Comparison of ENCODE assay signal across 13 cellular contexts in genomic region chr7:2109251-2109935, GRCh38.
DNase-seq lines count a peak whose midpoint lies in the region; ATAC-seq and TF ChIP-seq lines count a peak whose summit lies in the region.
"Had no signal": no experiment of that assay in that cellular context is flagged by ENCODE, and none has a peak within 500 bp of the region (broad histone marks: within the 10 kb centered on the region; RNA-seq: fewer than 3 reads in every experiment).

No MANE protein-coding gene starts in this region.

- peak overlapping the region; percentile 89 for H3K27ac ChIP-seq in ACC112 (ENCODE audit: low read depth, low read length)

- H3K27me3 ChIP-seq in ACC112 (ENCODE audit: insufficient read depth, low read length): no peaks in the 10 kb centered on the region
- H3K27me3 ChIP-seq: stomach had no signal

- peaks cover 18% of the 10 kb centered on the region for H3K36me3 Mint-ChIP-seq in HFFc6 (ENCODE audit: low read depth)
- H3K36me3 Mint-ChIP-seq in activated B cell treated with CpG ODN at 0.5 μM for 24 hours (ENCODE audit: low read depth): peaks cover 4% of the 10 kb centered on the region

- no peak overlapping the region for H2AFZ ChIP-seq in ACC112 (ENCODE audit: low read length, unreplicated experiment)

- peak overlapping the region; percentile 98 for H3K27ac Mint-ChIP-seq in HFFc6
- H3K27ac Mint-ChIP-seq in activated B cell treated with CpG ODN at 0.5 μM for 24 hours: peak overlapping the region; percentile 76

- peaks cover 8% of the 10 kb centered on the region for H3K79me2 ChIP-seq in ACC112 (ENCODE audit: control insufficient read depth, insufficient read depth, low read length, unreplicated experiment)

- H3K36me3 ChIP-seq in ACC112 (ENCODE audit: insufficient read depth, low read length): no peaks in the 10 kb centered on the region

- intact Hi-C loops in activated B cell treated with CpG ODN at 0.5 μM for 24 hours (cut with micrococcal nuclease): no loop called here
- intact Hi-C loops in posterior vena cava (cut with DNase I): no loop called here

- ATAC-seq in activated B cell treated with CpG ODN at 0.5 μM for 24 hours (ENCODE audit: low read depth) (no peak), GM19324 (IDR thresholded peaks at IDR 0.05; ENCODE audit: low FRiP score, unreplicated experiment) (no peak)

- TF ChIP-seq CTCF in HFFc6 (IDR thresholded peaks at IDR 0.05): no peak
- no peak for TF ChIP-seq CTCF in activated B cell treated with CpG ODN at 0.5 μM for 24 hours (IDR thresholded peaks at IDR 0.05)

- DNase-seq in HFFc6 (no peak), activated B cell treated with CpG ODN at 0.5 μM for 24 hours (no peak), medulla oblongata (ENCODE audit: extremely low spot score) (peak; percentile 27), posterior vena cava (ENCODE audit: low spot score) (no peak), NCI-H774 (lab: John Stamatoyannopoulos, UW) (no peak)
- no peak for DNase-seq in stimulated activated CD4-positive, alpha-beta T cell treated with anti-CD3 and anti-CD28 coated beads, Interleukin-4, amount 100 ng/mL, for 24 hours
- DNase-seq: activated effector memory CD4-positive, alpha-beta T cell treated with Interleukin-2 at 50 U/mL for 16 hours; NCI-H146; stomach had no signal

- peak overlapping the region; percentile 35; the same call in 1 of the 2 replicates for H3K4me3 ChIP-seq in ACC112 (ENCODE audit: low read depth, low read length)
- H3K4me3 ChIP-seq: lung, stomach had no signal

- H3K9me3 Mint-ChIP-seq in HFFc6 (no peaks in the 10 kb centered on the region), activated B cell treated with CpG ODN at 0.5 μM for 24 hours (no peaks in the 10 kb centered on the region)
- H3K9me3 Mint-ChIP-seq: activated CD4-positive, alpha-beta T cell treated with anti-CD3 and anti-CD28 coated beads, Interleukin-2, amount 10 ng/mL, durations not matched to agents 24 days and 14 days had no signal

- POLR2A ChIA-PET in activated B cell treated with CpG ODN at 0.5 μM for 24 hours (lab: Charles Lee): interaction anchor here (1.0 kb wide), 1 partner anchor 539 kb away, joined by 4 read pairs; no protein-coding TSS in a partner anchor

- CTCF ChIA-PET in activated B cell treated with CpG ODN at 0.5 μM for 24 hours (lab: Charles Lee): no interaction called here

- H3K27me3 Mint-ChIP-seq in HFFc6 (ENCODE audit: insufficient read depth) (peaks cover 4% of the 10 kb centered on the region), activated B cell treated with CpG ODN at 0.5 μM for 24 hours (no peaks in the 10 kb centered on the region)
- H3K27me3 Mint-ChIP-seq: activated CD4-positive, alpha-beta T cell treated with anti-CD3 and anti-CD28 coated beads, Interleukin-2, amount 10 ng/mL, durations not matched to agents 24 days and 14 days had no signal

- H3K4me3 Mint-ChIP-seq in HFFc6 (no peak overlapping the region; the same call in 1 of the 2 replicates), activated B cell treated with CpG ODN at 0.5 μM for 24 hours (peak overlapping the region; percentile 58)
- H3K4me3 Mint-ChIP-seq: activated CD4-positive, alpha-beta T cell treated with anti-CD3 and anti-CD28 coated beads, Interleukin-2, amount 10 ng/mL, durations not matched to agents 24 days and 14 days had no signal

- H3K4me1 Mint-ChIP-seq in HFFc6 (ENCODE audit: low read depth) (peaks cover 64% of the 10 kb centered on the region), activated B cell treated with CpG ODN at 0.5 μM for 24 hours (peaks cover 42% of the 10 kb centered on the region)

- peaks cover 33% of the 10 kb centered on the region for H3K4me1 ChIP-seq in ACC112 (ENCODE audit: control insufficient read depth, insufficient read depth, low read length, unreplicated experiment)
